In the genomic region with DNA sequence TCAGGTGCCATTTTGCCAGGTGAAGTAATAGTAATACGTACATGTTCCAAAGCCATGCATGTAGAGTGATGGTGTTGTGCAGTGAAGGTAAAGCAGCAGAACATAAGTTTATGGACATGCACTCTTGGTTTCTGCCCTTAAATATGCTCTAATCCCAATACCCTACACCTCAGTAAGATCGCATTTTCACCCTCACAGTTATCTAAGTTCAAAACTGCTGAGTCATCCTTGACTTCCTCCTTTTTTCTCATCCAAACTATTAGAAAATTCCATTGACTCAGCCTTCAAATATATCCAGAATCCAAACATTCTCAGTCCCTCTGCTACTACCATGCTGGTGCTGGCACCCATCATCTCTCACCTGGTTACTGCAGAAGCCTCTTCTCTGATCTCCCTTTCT, we compare ENCODE assay signal across 25 cellular contexts.
A peak's percentile ranks its signal among the peaks of the same experiment; 100 is the strongest.
DNase-seq lines count a peak whose midpoint lies in the region; ATAC-seq and TF ChIP-seq lines count a peak whose summit lies in the region.
"Had no signal": no experiment of that assay in that cellular context is flagged by ENCODE, and none has a peak within 500 bp of the region (broad histone marks: within the 10 kb centered on the region; RNA-seq: fewer than 3 reads in every experiment).

No MANE protein-coding gene starts in this region.

- peaks cover 4% of the 10 kb centered on the region; the same call in 1 of the 2 replicates for H3K9me3 Mint-ChIP-seq in WTC11
- H3K9me3 Mint-ChIP-seq: T-helper 1 cell treated with Interleukin-12 subunit alpha and Interleukin-12 subunit beta and Interleukin-4 antibody, amounts not matched to agents 30 μg/mL and 1 μg/mL, for 36 hours had no signal

- H2AK5ac ChIP-seq in trophoblast cell (ENCODE audit: low read length): no peak overlapping the region

- H3K4me2 ChIP-seq in trophoblast cell (ENCODE audit: low read length): no peak overlapping the region

- H3K23ac ChIP-seq in trophoblast cell (ENCODE audit: low read length): no peak overlapping the region

- H3K27ac Mint-ChIP-seq in WTC11: peak overlapping the region; percentile 63; the same call in 1 of the 2 replicates
- H3K27ac Mint-ChIP-seq: activated B cell treated with CpG ODN at 0.5 μM for 24 hours; activated naive CD8-positive, alpha-beta T cell; activated T-helper 17 cell treated with anti-CD3 and anti-CD28 coated beads, Interleukin-2, amount 50 U/mL, for 72 hours; stimulated activated naive B cell treated with anti-CD40 and anti-IgM and Interleukin-4, amounts not matched to agents 10 μg/mL and 1 μg/mL and 100 μg/mL, for 72 hours; T-helper 1 cell treated with Interleukin-12 subunit alpha and Interleukin-12 subunit beta and Interleukin-4 antibody, amounts not matched to agents 30 μg/mL and 1 μg/mL, for 36 hours had no signal

- DNase-seq in ELR (ENCODE audit: low read depth) (peak; percentile 4), NB4 (ENCODE audit: low read depth) (peak; percentile 37), WTC11 (ENCODE audit: low spot score) (no peak), trophoblast cell (peak; percentile 4 to 79), heart right ventricle (no peak)
- DNase-seq: activated B cell treated with CpG ODN at 0.5 μM for 24 hours; activated CD4-positive, alpha-beta T cell treated with anti-CD3 and anti-CD28 coated beads, Interleukin-2, amount 50 U/mL, for 4 hours; activated CD8-positive, alpha-beta memory T cell treated with anti-CD3 and anti-CD28 coated beads, Interleukin-2, amount 50 U/mL, for 4 hours; DND-41; foreskin fibroblast; H7; hippocampal formation; NCI-H1048; NCI-H187 treated with DMSO at 0.1 percent for 48 hours; NCI-H2227 treated with DMSO at 0.1 percent for 48 hours; NCI-H82; SHP77 treated with DMSO at 0.1 percent for 48 hours; small intestine; stimulated activated naive B cell treated with anti-CD40 and anti-IgM and Interleukin-4, amounts not matched to agents 10 μg/mL and 1 μg/mL and 100 μg/mL, for 72 hours had no signal

- H3K79me1 ChIP-seq in trophoblast cell (ENCODE audit: low read length): peaks cover 3% of the 10 kb centered on the region

- no peak for TF ChIP-seq CTCF in NB4 (IDR thresholded peaks at IDR 0.05; ENCODE audit: low read depth, low read length)
- TF ChIP-seq CTCF in WTC11 (IDR thresholded peaks at IDR 0.05): no peak
- TF ChIP-seq CTCF in heart right ventricle (IDR thresholded peaks at IDR 0.05): no peak

- H3K14ac ChIP-seq in trophoblast cell (ENCODE audit: low read length): peak overlapping the region; percentile 53

- H3K4me1 Mint-ChIP-seq in WTC11: peaks cover 2% of the 10 kb centered on the region; the same call in 1 of the 2 replicates
- H3K4me1 Mint-ChIP-seq: activated B cell treated with CpG ODN at 0.5 μM for 24 hours; activated T-helper 17 cell treated with anti-CD3 and anti-CD28 coated beads, Interleukin-2, amount 50 U/mL, for 72 hours had no signal

- H3K4me3 ChIP-seq in NB4 (ENCODE audit: low read depth, low read length): no peak overlapping the region
- H3K4me3 ChIP-seq in trophoblast cell (ENCODE audit: low read depth, low read length): no peak overlapping the region
- H3K4me3 ChIP-seq in heart right ventricle: no peak overlapping the region
- H3K4me3 ChIP-seq: vagina had no signal

- H2AFZ ChIP-seq in trophoblast cell (ENCODE audit: insufficient read depth, low read length, poor library complexity): no peak overlapping the region

- H3K36me3 ChIP-seq in trophoblast cell (ENCODE audit: control insufficient read depth in 1 of 2, insufficient read depth in 2 of 2, low read length in 2 of 2) (no peaks in the 10 kb centered on the region), heart right ventricle (no peaks in the 10 kb centered on the region)
- H3K36me3 ChIP-seq: vagina had no signal

- H3K27ac ChIP-seq in trophoblast cell (ENCODE audit: low read depth, low read length) (no peak overlapping the region), heart right ventricle (no peak overlapping the region)
- H3K27ac ChIP-seq: vagina had no signal

- H3K4ac ChIP-seq in trophoblast cell (ENCODE audit: low read depth, low read length): no peak overlapping the region

- no peak overlapping the region for H4K12ac ChIP-seq in trophoblast cell (ENCODE audit: low read depth, low read length)

- no peaks in the 10 kb centered on the region for H3K27me3 Mint-ChIP-seq in WTC11 (ENCODE audit: low read depth)
- H3K27me3 Mint-ChIP-seq: activated B cell treated with CpG ODN at 0.5 μM for 24 hours; activated naive CD8-positive, alpha-beta T cell; activated T-helper 17 cell treated with anti-CD3 and anti-CD28 coated beads, Interleukin-2, amount 50 U/mL, for 72 hours; stimulated activated naive B cell treated with anti-CD40 and anti-IgM and Interleukin-4, amounts not matched to agents 10 μg/mL and 1 μg/mL and 100 μg/mL, for 72 hours had no signal

- peak overlapping the region; percentile 87 for H2BK12ac ChIP-seq in trophoblast cell (ENCODE audit: low read length)

- no peak overlapping the region for H2BK120ac ChIP-seq in trophoblast cell (ENCODE audit: insufficient read depth, low read length, poor library complexity)

- peak overlapping the region; percentile 83 for H4K91ac ChIP-seq in trophoblast cell (ENCODE audit: low read depth, low read length)

- no peak overlapping the region for H3K18ac ChIP-seq in trophoblast cell (ENCODE audit: low read length)

- no peak for ATAC-seq in WTC11
- no peak for ATAC-seq in HG03432 (IDR thresholded peaks at IDR 0.05; ENCODE audit: unreplicated experiment)
- ATAC-seq in heart right ventricle: no peak
- ATAC-seq in GM21381 (IDR thresholded peaks at IDR 0.05; ENCODE audit: unreplicated experiment): no peak
- ATAC-seq: activated T-helper 17 cell treated with anti-CD3 and anti-CD28 coated beads, Interleukin-2, amount 50 U/mL, for 72 hours; stimulated activated naive B cell treated with anti-CD40 and anti-IgM and Interleukin-4, amounts not matched to agents 10 μg/mL and 1 μg/mL and 100 μg/mL, for 72 hours had no signal

- H3K4me3 Mint-ChIP-seq in WTC11: no peak overlapping the region
- H3K4me3 Mint-ChIP-seq: activated B cell treated with CpG ODN at 0.5 μM for 24 hours; activated naive CD8-positive, alpha-beta T cell; activated T-helper 17 cell treated with anti-CD3 and anti-CD28 coated beads, Interleukin-2, amount 50 U/mL, for 72 hours; stimulated activated naive B cell treated with anti-CD40 and anti-IgM and Interleukin-4, amounts not matched to agents 10 μg/mL and 1 μg/mL and 100 μg/mL, for 72 hours; T-helper 1 cell treated with Interleukin-12 subunit alpha and Interleukin-12 subunit beta and Interleukin-4 antibody, amounts not matched to agents 30 μg/mL and 1 μg/mL, for 36 hours had no signal

- H3K9ac ChIP-seq in trophoblast cell (ENCODE audit: low read length): no peak overlapping the region

- no peak for TF ChIP-seq POLR2A in NB4 (IDR thresholded peaks at IDR 0.05; ENCODE audit: extremely low read depth, insufficient read length)

- intact Hi-C loops in heart right ventricle (cut with DNase I): no loop called here

- H3K4me1 ChIP-seq in trophoblast cell (ENCODE audit: control insufficient read depth in 1 of 2, insufficient read depth in 2 of 2, low read length in 2 of 2) (no peaks in the 10 kb centered on the region), heart right ventricle (no peaks in the 10 kb centered on the region)
- H3K4me1 ChIP-seq: vagina had no signal

- CTCF ChIA-PET in WTC11 (lab: Charles Lee): no interaction called here

- H2BK5ac ChIP-seq in trophoblast cell (ENCODE audit: low read depth, low read length, poor library complexity): no peak overlapping the region

- H3K9me3 ChIP-seq in trophoblast cell (ENCODE audit: insufficient read depth, low read depth, low read length): no peaks in the 10 kb centered on the region
- H3K9me3 ChIP-seq in heart right ventricle: peaks cover 0 to 3% (median 0%) of the 10 kb centered on the region in 11 donors
- H3K9me3 ChIP-seq: vagina had no signal

- whole genome bisulfite sequencing in trophoblast cell (ENCODE audit: extremely low coverage, insufficient coverage, insufficient read length): no CpG with 5 or more reads among the region's 2 CpGs
- WGBS in heart right ventricle, 2 donors: 71 to 88% methylated on average over 2 of the region's 2 CpGs

- 0 out of 2 replicates have a peak, but pooled peaks cover under 1% of the 10 kb centered on the region for H3K36me3 Mint-ChIP-seq in WTC11
- H3K36me3 Mint-ChIP-seq: activated naive CD8-positive, alpha-beta T cell; stimulated activated naive B cell treated with anti-CD40 and anti-IgM and Interleukin-4, amounts not matched to agents 10 μg/mL and 1 μg/mL and 100 μg/mL, for 72 hours had no signal

- H3K79me2 ChIP-seq in trophoblast cell (ENCODE audit: control insufficient read depth, insufficient read depth, low read length, poor library complexity): no peaks in the 10 kb centered on the region

- H3K27me3 ChIP-seq in trophoblast cell (ENCODE audit: insufficient read depth, low read length): no peaks in the 10 kb centered on the region
- no peaks in the 10 kb centered on the region for H3K27me3 ChIP-seq in heart right ventricle
- H3K27me3 ChIP-seq: vagina had no signal

- POLR2A ChIA-PET in WTC11 (lab: Charles Lee): no interaction called here

- H4K8ac ChIP-seq in trophoblast cell (ENCODE audit: low read depth, low read length): no peak overlapping the region

TF ChIP-seq in WTC11, 78 proteins besides CTCF, POLR2A, EP300 and RAD21:
- TF ChIP-seq ZNF396 (CRISPR knock-in tag; IDR thresholded peaks at IDR 0.05; ENCODE audit: borderline replicate concordance): no peak
- peak; percentile 84 for TF ChIP-seq NFE2L1 (CRISPR knock-in tag; IDR thresholded peaks at IDR 0.05)

Comparison
In these comparisons a context has a peak if more than half of its experiments do, and no peak if none do; other contexts are left out.
1. DNase-seq: peak in ELR (single experiment), NB4 (single experiment) and trophoblast cell (2 of 2); none in WTC11 (single experiment) and heart right ventricle (0 of 2).